Comparison of ENCODE assay signal across 8 cellular contexts in genomic region chr19:45177817-45178261, GRCh38. TPM values are rescaled to one million over a fixed set of nuclear protein-coding genes. Genes with fewer than 3 reads are reported as not detected.
A peak's percentile ranks its signal among the peaks of the same experiment; 100 is the strongest.
DNase-seq lines count a peak whose midpoint lies in the region; ATAC-seq and TF ChIP-seq lines count a peak whose summit lies in the region.

A gene with protein sequence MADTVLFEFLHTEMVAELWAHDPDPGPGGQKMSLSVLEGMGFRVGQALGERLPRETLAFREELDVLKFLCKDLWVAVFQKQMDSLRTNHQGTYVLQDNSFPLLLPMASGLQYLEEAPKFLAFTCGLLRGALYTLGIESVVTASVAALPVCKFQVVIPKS (minus strand): TSS chr19:45178237. CDS start chr19:45178218, 19 bp downstream.

- H3K4me3 ChIP-seq in GM08714 (ENCODE audit: low read length) (peak within 1 kb of the TSS; percentile 81), Peyer's patch (peak within 1 kb of the TSS; percentile 76 to 94 (median 88)), ectodermal cell (ENCODE audit: insufficient read depth, low read depth, low read length) (peak within 1 kb of the TSS; percentile 87), mononuclear cell (ENCODE audit: low read length) (peak within 1 kb of the TSS; percentile 75)

- DNase-seq in Peyer's patch (peak in 1 of 3 donors; percentile 24), COLO829 (ENCODE audit: low spot score) (no peak)

- peak; percentile 8 for ATAC-seq in HG02759 (IDR thresholded peaks at IDR 0.05; ENCODE audit: unreplicated experiment)
- ATAC-seq in GM21447 (IDR thresholded peaks at IDR 0.05; ENCODE audit: unreplicated experiment): no peak
- ATAC-seq in HG02623 (IDR thresholded peaks at IDR 0.05; ENCODE audit: unreplicated experiment): no peak

- H3K27me3 ChIP-seq in Peyer's patch (no peaks in the 10 kb centered on the region), ectodermal cell (ENCODE audit: control insufficient read depth, insufficient read depth, low read length, poor library complexity, severe bottlenecking) (peaks cover 9% of the 10 kb centered on the region), mononuclear cell (ENCODE audit: insufficient read depth, low read length) (no peaks in the 10 kb centered on the region)

- H3K4me1 ChIP-seq in Peyer's patch: peaks cover 0 to 33% (median 23%) of the 10 kb centered on the region in 4 donors
- peaks cover 6% of the 10 kb centered on the region for H3K4me1 ChIP-seq in ectodermal cell (ENCODE audit: control insufficient read depth, insufficient read depth, low read length)
- H3K4me1 ChIP-seq in mononuclear cell (ENCODE audit: insufficient read depth, low read length): peaks cover 53% of the 10 kb centered on the region

- H3K9me3 ChIP-seq in Peyer's patch: no peaks in the 10 kb centered on the region
- no peaks in the 10 kb centered on the region for H3K9me3 ChIP-seq in ectodermal cell (ENCODE audit: control insufficient read depth, low read length)
- H3K9me3 ChIP-seq in mononuclear cell (ENCODE audit: low read depth, low read length): no peaks in the 10 kb centered on the region

- TF ChIP-seq CTCF in Peyer's patch (IDR thresholded peaks at IDR 0.05): no peak

- peaks cover 0 to 5% (median 0%) of the 10 kb centered on the region in 3 donors for H3K36me3 ChIP-seq in Peyer's patch
- H3K36me3 ChIP-seq in ectodermal cell (ENCODE audit: control insufficient read depth, insufficient read depth, low read length): no peaks in the 10 kb centered on the region

- H3K27ac ChIP-seq in Peyer's patch: peak within 1 kb of the TSS; percentile 91 to 96 (median 93)
- H3K27ac ChIP-seq in ectodermal cell (ENCODE audit: insufficient read depth, low read depth, low read length, poor library complexity, severe bottlenecking): peak within 1 kb of the TSS; percentile 41

- WGBS in ectodermal cell, 2 experiments: 1% methylated on average over 36 of the region's 36 CpGs

- TF ChIP-seq POLR2A in Peyer's patch (IDR thresholded peaks at IDR 0.05): peak; percentile 31 to 57

RNA-seq across cellular contexts. Expression of the gene that starts here (rescaled TPM):
- 10 to 100 TPM; 11.4 to 58.6 (median 21.6) TPM for total RNA-seq in Peyer's patch
- 44.8 TPM for polyA plus RNA-seq in ectodermal cell (2013, experiment 1 of 4)
- polyA plus RNA-seq in ectodermal cell (2013, experiment 2 of 4): 45.4 TPM
- polyA plus RNA-seq in ectodermal cell (2013, experiment 3 of 4): 35.6 TPM
- polyA plus RNA-seq in ectodermal cell (2013, experiment 4 of 4): 50.0 TPM
- 30.9 TPM for total RNA-seq in mononuclear cell
